9 cellular contexts compared by ENCODE assay signal in genomic region chr17:40103082-40103741, GRCh38. TPM values are rescaled to one million over a fixed set of nuclear protein-coding genes. Genes with fewer than 3 reads are reported as not detected.
DNase-seq lines count a peak whose midpoint lies in the region; ATAC-seq and TF ChIP-seq lines count a peak whose summit lies in the region.
"Had no signal": no experiment of that assay in that cellular context is flagged by ENCODE, and none has a peak within 500 bp of the region (broad histone marks: within the 10 kb centered on the region; RNA-seq: fewer than 3 reads in every experiment).

No MANE protein-coding gene starts in this region.

- intact Hi-C loops in ascending aorta (cut with DNase I): no loop called here
- intact Hi-C loops in mucosa of descending colon (cut with DNase I, micrococcal nuclease): no loop called here
- intact Hi-C loops in tibial artery (cut with DNase I; ENCODE audit: low total_unique reads): no loop called here

- H3K9me3 ChIP-seq in ascending aorta (no peaks in the 10 kb centered on the region), mucosa of descending colon (no peaks in the 10 kb centered on the region), tibial artery (no peaks in the 10 kb centered on the region)

- peaks cover 11 to 64% of the 10 kb centered on the region in 2 donors for H3K4me1 ChIP-seq in ascending aorta
- peaks cover 80% of the 10 kb centered on the region for H3K4me1 ChIP-seq in mucosa of descending colon (ENCODE audit: low read depth)
- peaks cover 0 to 79% (median 59%) of the 10 kb centered on the region in 4 donors for H3K4me1 ChIP-seq in tibial artery

- no peaks in the 10 kb centered on the region for H3K27me3 Mint-ChIP-seq in activated T-cell treated with anti-CD3 and anti-CD28 coated beads, Interleukin-2, amount 50 U/mL, for 72 hours (ENCODE audit: low read depth)

- no peak overlapping the region for H3K4me3 ChIP-seq in ascending aorta
- no peak overlapping the region for H3K4me3 ChIP-seq in mucosa of descending colon
- no peak overlapping the region for H3K4me3 ChIP-seq in tibial artery

- peak overlapping the region; percentile 27 to 61 for H3K4me3 Mint-ChIP-seq in activated T-cell treated with anti-CD3 and anti-CD28 coated beads, Interleukin-2, amount 50 U/mL, for 72 hours

- no peak for DNase-seq in activated T-cell treated with anti-CD3 and anti-CD28 coated beads, Interleukin-2, amount 50 U/mL, for 72 hours
- DNase-seq in activated T-cell treated with anti-CD3 and anti-CD28 coated beads for 4 hours: no peak
- DNase-seq in ascending aorta (ENCODE audit: low spot score in 2 of 2): no peak
- peak; percentile 54 to 64 (median 61) for DNase-seq in mucosa of descending colon
- DNase-seq in tibial artery: no peak
- DNase-seq in ACHN: no peak
- DNase-seq in kidney glomerular epithelial cell (lab: John Stamatoyannopoulos, UW): no peak
- DNase-seq: NCI-H1694 treated with DMSO at 0.1 percent for 48 hours had no signal

- peaks cover 94% of the 10 kb centered on the region for H3K4me1 Mint-ChIP-seq in activated T-cell treated with anti-CD3 and anti-CD28 coated beads, Interleukin-2, amount 50 U/mL, for 72 hours (ENCODE audit: low read depth)

- no peaks in the 10 kb centered on the region for H3K9me3 Mint-ChIP-seq in activated T-cell treated with anti-CD3 and anti-CD28 coated beads, Interleukin-2, amount 50 U/mL, for 72 hours

- ATAC-seq in activated T-cell treated with anti-CD3 and anti-CD28 coated beads, Interleukin-2, amount 50 U/mL, for 72 hours (replicated peaks in 1 of 2): no peak
- no peak for ATAC-seq in mucosa of descending colon
- ATAC-seq in GM21737 (IDR thresholded peaks at IDR 0.05; ENCODE audit: unreplicated experiment): no peak

- H3K36me3 Mint-ChIP-seq in activated T-cell treated with anti-CD3 and anti-CD28 coated beads, Interleukin-2, amount 50 U/mL, for 72 hours (ENCODE audit: insufficient read depth in 2 of 2): no peaks in the 10 kb centered on the region

- H3K36me3 ChIP-seq in ascending aorta: no peaks in the 10 kb centered on the region
- no peaks in the 10 kb centered on the region for H3K36me3 ChIP-seq in mucosa of descending colon (ENCODE audit: low read depth)
- no peaks in the 10 kb centered on the region for H3K36me3 ChIP-seq in tibial artery

- no peak overlapping the region for H3K27ac Mint-ChIP-seq in activated T-cell treated with anti-CD3 and anti-CD28 coated beads, Interleukin-2, amount 50 U/mL, for 72 hours

- no peak for TF ChIP-seq CTCF in ascending aorta (IDR thresholded peaks at IDR 0.05)
- no peak for TF ChIP-seq CTCF in mucosa of descending colon (IDR thresholded peaks at IDR 0.05)
- no peak for TF ChIP-seq CTCF in tibial artery (IDR thresholded peaks at IDR 0.05)

- in situ Hi-C loops in ACHN (cut with HindIII; ENCODE audit: low pct_ligation_motif_present, low pct_unique_long_range_greater_than_20kb, low sequenced_read_pairs): loop anchor here (10.0 kb wide), 1 partner anchor 72 kb away; the partner anchor contains the start of gene RAPGEFL1

- H3K27me3 ChIP-seq in ascending aorta (no peaks in the 10 kb centered on the region), tibial artery (no peaks in the 10 kb centered on the region)

- H3K27ac ChIP-seq in ascending aorta (peak overlapping the region; percentile 65 to 97), tibial artery (peak overlapping the region; percentile 94 to 98)

RNA-seq across cellular contexts. Expression of gene NR1D1, which starts 2.8 kb away (rescaled TPM):
- 1 to 10 TPM; 4.5 to 6.3 TPM for total RNA-seq in activated T-cell treated with anti-CD3 and anti-CD28 coated beads, Interleukin-2, amount 50 U/mL, for 72 hours
- total RNA-seq in ascending aorta (0.43 TPM), mucosa of descending colon (10 to 100 TPM in 2 of 3 donors, 1 to 10 TPM in 1; 9.3 to 15.0 (median 14.8) TPM)

RNA-seq across cellular contexts. Expression of gene MSL1, which starts 18.6 kb away (rescaled TPM):
- total RNA-seq in activated T-cell treated with anti-CD3 and anti-CD28 coated beads, Interleukin-2, amount 50 U/mL, for 72 hours: 100 to 1,000 TPM; 115 to 121 TPM
- total RNA-seq in ascending aorta (82.5 TPM), mucosa of descending colon (10 to 100 TPM; 83.7 to 100.0 (median 85.3) TPM)

RNA-seq across cellular contexts. Expression of gene CASC3, which starts 37.1 kb away (rescaled TPM):
- 100 to 1,000 TPM; 106 to 144 TPM for total RNA-seq in activated T-cell treated with anti-CD3 and anti-CD28 coated beads, Interleukin-2, amount 50 U/mL, for 72 hours
- total RNA-seq in ascending aorta: 48.9 TPM
- 100 to 1,000 TPM in 1 of 3 donors, 10 to 100 TPM in 2; 62.2 to 134 (median 63.0) TPM for total RNA-seq in mucosa of descending colon

RNA-seq across cellular contexts. Expression of gene THRA, which starts 40.4 kb away (rescaled TPM):
- 10 to 100 TPM; 12.2 to 14.7 TPM for total RNA-seq in activated T-cell treated with anti-CD3 and anti-CD28 coated beads, Interleukin-2, amount 50 U/mL, for 72 hours
- total RNA-seq in ascending aorta: 35.4 TPM
- total RNA-seq in mucosa of descending colon: 100 to 1,000 TPM in 1 of 3 donors, 10 to 100 TPM in 2; 56.8 to 114 (median 60.0) TPM

RNA-seq across cellular contexts. Expression of gene MED24, which starts 49.0 kb away (rescaled TPM):
- 10 to 100 TPM; 82.6 to 97.0 TPM for total RNA-seq in activated T-cell treated with anti-CD3 and anti-CD28 coated beads, Interleukin-2, amount 50 U/mL, for 72 hours
- total RNA-seq in ascending aorta: 176 TPM
- total RNA-seq in mucosa of descending colon: 10 to 100 TPM; 76.6 to 90.2 (median 87.4) TPM

Comparison
In these comparisons a context has a peak if more than half of its experiments do, and no peak if none do; other contexts are left out.
1. DNase-seq: peak in mucosa of descending colon (3 of 3); none in activated T-cell treated with anti-CD3 and anti-CD28 coated beads, Interleukin-2, amount 50 U/mL, for 72 hours (0 of 2), activated T-cell treated with anti-CD3 and anti-CD28 coated beads for 4 hours (single experiment), ascending aorta (0 of 2), tibial artery (0 of 2), ACHN (single experiment) and kidney glomerular epithelial cell (single experiment).